In the genomic region with DNA sequence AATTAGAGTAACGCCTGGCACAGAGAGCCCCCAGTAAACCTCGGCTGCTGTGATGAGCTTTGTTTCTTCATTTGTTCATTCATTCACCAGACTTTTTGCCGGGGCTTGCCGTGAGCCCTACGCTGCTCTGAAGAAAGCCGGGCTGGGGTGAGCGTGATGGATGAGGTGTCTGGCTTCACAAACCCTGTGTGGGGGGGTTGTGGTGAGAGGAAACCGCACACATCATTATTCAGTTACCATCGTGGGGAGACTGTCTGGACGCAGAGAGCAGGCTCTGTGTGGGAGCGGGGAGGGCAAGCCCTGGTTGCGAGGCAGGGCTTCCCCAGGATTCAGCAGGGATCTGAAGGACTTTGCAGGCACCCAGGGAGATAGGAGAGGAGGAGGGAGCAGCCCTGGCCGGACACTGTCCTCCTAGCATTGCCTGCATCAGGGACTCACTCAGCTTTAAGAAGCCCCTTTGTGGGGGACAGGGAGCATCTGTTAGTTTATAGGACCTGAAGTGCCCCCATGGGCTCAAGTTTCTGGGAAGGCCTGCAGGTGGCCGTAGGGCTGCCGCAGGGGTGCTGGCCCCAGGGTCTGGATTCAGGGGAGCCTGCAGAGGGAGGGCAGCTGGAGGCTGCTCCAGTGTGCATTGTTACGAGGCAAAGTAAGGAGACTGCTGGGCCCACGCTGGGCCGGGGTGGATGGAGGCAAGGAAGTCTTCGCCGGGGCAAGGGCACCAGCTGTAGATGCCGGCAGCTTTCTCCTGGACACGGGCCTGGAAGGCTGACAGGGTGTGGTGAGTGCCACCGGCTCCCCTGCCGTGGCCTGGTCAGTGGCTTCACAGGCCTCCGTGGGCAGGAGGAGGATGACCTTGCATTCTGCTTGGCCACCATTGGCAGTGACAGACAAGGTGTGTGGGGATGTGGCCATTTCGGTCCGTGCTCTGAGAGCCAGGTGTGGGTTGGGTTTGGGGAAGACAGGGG, we compare ENCODE assay signal across 8 cellular contexts.
DNase-seq lines count a peak whose midpoint lies in the region; ATAC-seq and TF ChIP-seq lines count a peak whose summit lies in the region.

No MANE protein-coding gene starts in this region.

- peak overlapping the region; percentile 19 for H3K27ac ChIP-seq in A673 (ENCODE audit: low read depth, low read length, poor library complexity, severe bottlenecking)

- peaks cover 94% of the 10 kb centered on the region for H3K4me1 ChIP-seq in A673 (ENCODE audit: insufficient read depth, low read length, poor library complexity, severe bottlenecking)

- TF ChIP-seq CTCF in A673 (conservative IDR thresholded peaks at IDR 0.05; ENCODE audit: low read depth, low read length): no peak
- no peak for TF ChIP-seq CTCF in fibroblast of pulmonary artery (IDR thresholded peaks at IDR 0.05; ENCODE audit: low read length, missing control alignments)

- no peak for ATAC-seq in GM18873 (IDR thresholded peaks at IDR 0.05; ENCODE audit: low FRiP score, unreplicated experiment)

- H3K27me3 ChIP-seq in A673 (replicated peaks; ENCODE audit: insufficient read depth, low read depth, low read length, poor library complexity): no peaks in the 10 kb centered on the region

- intact Hi-C loops in A673 (cut with micrococcal nuclease; ENCODE audit: unreplicated experiment): no loop called here
- intact Hi-C loops in head of caudate nucleus (cut with DNase I): no loop called here

- H3K4me3 ChIP-seq in A673 (ENCODE audit: low read depth, low read length, poor library complexity, severe bottlenecking) (no peak overlapping the region), fibroblast of pulmonary artery (replicated peaks; ENCODE audit: low read depth, low read length) (no peak overlapping the region)

- DNase-seq in A673 (ENCODE audit: low spot score) (no peak), LHCN-M2 (ENCODE audit: low read depth) (peak; percentile 59), activated T-cell treated with anti-CD3 and anti-CD28 coated beads for 1 hour (ENCODE audit: low read depth) (peak; percentile 50), fibroblast of pulmonary artery (ENCODE audit: low read depth) (peak; percentile 72), NCI-H345 (lab: John Stamatoyannopoulos, UW) (no peak), head of caudate nucleus (no peak)
- peak; percentile 58 to 73 for DNase-seq in stimulated activated CD4-positive, alpha-beta T cell treated with anti-CD3 and anti-CD28 coated beads, Interleukin-4, amount 100 ng/mL, for 48 hours (ENCODE audit: low read depth in 2 of 2)

- POLR2A ChIA-PET in A673 (lab: Charles Lee; ENCODE audit: low non-redundant PET): interaction anchor here (0.7 kb wide), 2 partner anchors 25 to 851 kb away, joined by 3 to 4 read pairs; no protein-coding TSS in a partner anchor

- BruUV-seq in A673 (replicated peaks; lab: Mats Ljungman, UMichigan): no TSS peak

- no peaks in the 10 kb centered on the region for H3K36me3 ChIP-seq in A673 (ENCODE audit: insufficient read depth, low read length, poor library complexity, severe bottlenecking)

- CTCF ChIA-PET in A673 (lab: Charles Lee): interaction anchor here (1.2 kb wide), 1 partner anchor 45 kb away, joined by 3 read pairs; no protein-coding TSS in a partner anchor

- H3K9me3 ChIP-seq in A673 (ENCODE audit: low read depth, low read length, poor library complexity, severe bottlenecking): no peaks in the 10 kb centered on the region

Comparison
In these comparisons a context has a peak if more than half of its experiments do, and no peak if none do; other contexts are left out.
1. DNase-seq: peak in LHCN-M2 (single experiment), activated T-cell treated with anti-CD3 and anti-CD28 coated beads for 1 hour (single experiment), fibroblast of pulmonary artery (single experiment) and stimulated activated CD4-positive, alpha-beta T cell treated with anti-CD3 and anti-CD28 coated beads, Interleukin-4, amount 100 ng/mL, for 48 hours (2 of 2); none in A673 (single experiment), NCI-H345 (single experiment) and head of caudate nucleus (0 of 42).